In the genomic region with DNA sequence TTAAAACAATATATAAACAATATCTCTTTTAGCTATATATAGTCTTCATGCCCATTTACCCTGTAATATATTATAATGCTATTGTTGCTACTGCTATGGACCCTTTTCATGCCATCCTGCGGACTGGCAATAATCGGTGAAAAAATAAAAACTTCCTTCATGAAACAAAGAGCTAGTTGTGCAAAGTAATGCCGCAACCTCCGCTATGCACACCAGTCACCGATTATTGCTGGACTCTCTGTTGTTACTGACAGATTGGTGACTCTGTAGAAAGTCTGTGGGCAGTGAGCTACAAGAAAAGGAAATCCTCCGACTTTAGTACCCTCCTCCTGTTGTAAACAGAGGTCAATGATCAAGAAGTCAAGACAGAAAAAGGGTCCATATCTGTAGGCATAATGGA, we compare ENCODE assay signal across 24 cellular contexts.
"Had no signal": no experiment of that assay in that cellular context is flagged by ENCODE, and none has a peak within 500 bp of the region (broad histone marks: within the 10 kb centered on the region; RNA-seq: fewer than 3 reads in every experiment).

No MANE protein-coding gene starts in this region.

- H3K4me3 Mint-ChIP-seq: activated CD4-positive, alpha-beta memory T cell treated with anti-CD3 and anti-CD28 coated beads, Interleukin-2, amount 10 ng/mL, durations not matched to agents 7 days and 5 days; activated naive CD8-positive, alpha-beta T cell; activated T-helper 1 cell treated with anti-CD3 and anti-CD28 coated beads, Interleukin-12 subunit alpha, Interleukin-12 subunit beta, Interleukin-2, Interleukin-4 antibody, amounts not matched to agents 30 ng/mL and 10 ng/mL and 1 ng/mL, durations not matched to agents 14 hours and 24 hours and 36 hours; effector memory CD8-positive, alpha-beta T cell; stimulated activated memory B cell treated with anti-CD40 and anti-IgM and Interleukin-4, amounts not matched to agents 10 μg/mL and 1 μg/mL and 100 μg/mL, for 72 hours; T-cell; type B pancreatic cell had no signal

- H3K27ac Mint-ChIP-seq: activated CD4-positive, alpha-beta memory T cell treated with anti-CD3 and anti-CD28 coated beads, Interleukin-2, amount 10 ng/mL, durations not matched to agents 7 days and 5 days; activated naive CD8-positive, alpha-beta T cell; activated T-helper 1 cell treated with anti-CD3 and anti-CD28 coated beads, Interleukin-12 subunit alpha, Interleukin-12 subunit beta, Interleukin-2, Interleukin-4 antibody, amounts not matched to agents 30 ng/mL and 10 ng/mL and 1 ng/mL, durations not matched to agents 14 hours and 24 hours and 36 hours; effector memory CD8-positive, alpha-beta T cell; stimulated activated memory B cell treated with anti-CD40 and anti-IgM and Interleukin-4, amounts not matched to agents 10 μg/mL and 1 μg/mL and 100 μg/mL, for 72 hours; type B pancreatic cell had no signal

- ATAC-seq: effector memory CD8-positive, alpha-beta T cell; gastrocnemius medialis; left ventricle myocardium superior; right lobe of liver; stimulated activated memory B cell treated with anti-CD40 and anti-IgM and Interleukin-4, amounts not matched to agents 10 μg/mL and 1 μg/mL and 100 μg/mL, for 72 hours; T-cell had no signal

- H3K9me3 ChIP-seq: adrenal gland, colonic mucosa, esophagus muscularis mucosa, gastrocnemius medialis, right lobe of liver, thoracic aorta, vagina had no signal

- H3K36me3 Mint-ChIP-seq: activated naive CD8-positive, alpha-beta T cell; stimulated activated memory B cell treated with anti-CD40 and anti-IgM and Interleukin-4, amounts not matched to agents 10 μg/mL and 1 μg/mL and 100 μg/mL, for 72 hours had no signal

- H3K9me3 Mint-ChIP-seq: activated CD4-positive, alpha-beta memory T cell treated with anti-CD3 and anti-CD28 coated beads, Interleukin-2, amount 10 ng/mL, durations not matched to agents 7 days and 5 days; activated T-helper 1 cell treated with anti-CD3 and anti-CD28 coated beads, Interleukin-12 subunit alpha, Interleukin-12 subunit beta, Interleukin-2, Interleukin-4 antibody, amounts not matched to agents 30 ng/mL and 10 ng/mL and 1 ng/mL, durations not matched to agents 14 hours and 24 hours and 36 hours; effector memory CD8-positive, alpha-beta T cell; stimulated activated memory B cell treated with anti-CD40 and anti-IgM and Interleukin-4, amounts not matched to agents 10 μg/mL and 1 μg/mL and 100 μg/mL, for 72 hours; T-cell; type B pancreatic cell had no signal

- H3K27ac ChIP-seq: adrenal gland, colonic mucosa, esophagus muscularis mucosa, gastrocnemius medialis, right lobe of liver, skin epidermis, thoracic aorta, vagina had no signal

- DNase-seq: activated CD4-positive, alpha-beta memory T cell treated with anti-CD3 and anti-CD28 coated beads, Interleukin-2, amount 10 ng/mL, durations not matched to agents 7 days and 5 days; activated gamma-delta T cell treated with Interleukin-2 at 50 U/mL for 16 hours; adrenal gland; colonic mucosa; dorsolateral prefrontal cortex; effector memory CD8-positive, alpha-beta T cell; gastrocnemius medialis; head of caudate nucleus; left ventricle myocardium superior; mammary epithelial cell; midbrain; nucleus accumbens; posterior cingulate gyrus; right lobe of liver; stimulated activated CD4-positive, alpha-beta T cell treated with anti-CD3 and anti-CD28 coated beads, Interleukin-2, amount 100 ng/mL, for 24 hours; T-cell had no signal

- H3K27me3 ChIP-seq: adrenal gland, colonic mucosa, dorsolateral prefrontal cortex, esophagus muscularis mucosa, gastrocnemius medialis, right lobe of liver, vagina had no signal

- H3K4me3 ChIP-seq: adrenal gland, colonic mucosa, esophagus muscularis mucosa, gastrocnemius medialis, right lobe of liver, skin epidermis, thoracic aorta, vagina had no signal

- H3K27me3 Mint-ChIP-seq: activated CD4-positive, alpha-beta memory T cell treated with anti-CD3 and anti-CD28 coated beads, Interleukin-2, amount 10 ng/mL, durations not matched to agents 7 days and 5 days; activated naive CD8-positive, alpha-beta T cell; effector memory CD8-positive, alpha-beta T cell; stimulated activated memory B cell treated with anti-CD40 and anti-IgM and Interleukin-4, amounts not matched to agents 10 μg/mL and 1 μg/mL and 100 μg/mL, for 72 hours; T-cell; type B pancreatic cell had no signal

- H3K4me1 ChIP-seq: adrenal gland, colonic mucosa, esophagus muscularis mucosa, gastrocnemius medialis, right lobe of liver, vagina had no signal
